8 cellular contexts compared by ENCODE assay signal in the genomic region with DNA sequence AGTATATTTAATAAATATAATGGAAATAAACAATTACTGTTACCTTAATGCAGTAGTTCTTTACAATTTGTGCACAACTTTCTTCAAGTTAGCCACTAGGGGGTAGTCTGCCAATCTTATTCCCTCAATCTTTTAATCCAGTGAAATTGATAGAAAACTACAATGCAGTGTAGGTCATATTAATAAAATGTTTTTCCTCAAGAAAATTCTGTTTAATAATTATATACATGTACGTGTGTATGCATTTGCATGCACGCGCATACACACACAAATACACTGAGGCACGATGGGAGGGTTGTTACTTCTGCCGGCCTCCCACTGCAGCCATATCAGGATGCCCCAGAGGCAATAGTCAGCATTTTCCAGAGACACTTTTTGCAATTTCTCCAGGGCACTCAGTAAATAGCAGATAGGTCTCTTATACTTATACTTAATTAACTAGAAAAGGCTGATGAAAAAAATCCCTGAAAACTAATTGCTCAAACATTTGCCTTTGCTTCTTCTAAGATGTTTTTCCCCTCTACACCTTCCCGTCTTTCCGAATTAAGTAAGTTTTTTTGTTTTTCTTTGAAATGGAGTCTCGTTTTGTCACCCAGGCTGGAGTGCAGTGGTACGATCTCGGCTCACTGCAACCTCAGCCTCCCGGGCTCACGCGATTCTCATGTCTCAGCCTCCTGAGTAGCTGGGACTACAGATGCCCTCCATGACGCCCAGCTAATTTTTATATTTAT. TPM values are rescaled to one million over a fixed set of nuclear protein-coding genes. Genes with fewer than 3 reads are reported as not detected.
DNase-seq lines count a peak whose midpoint lies in the region; ATAC-seq and TF ChIP-seq lines count a peak whose summit lies in the region.

No MANE protein-coding gene starts in this region.

- DNase-seq in cardiac muscle cell (ENCODE audit: low read depth in 1 of 2, low spot score in 1 of 2) (peak in 1 of 2 donors; percentile 41), Right ventricle myocardium inferior (ENCODE audit: missing footprints) (no peak), PC-9 (peak in 1 of 2 experiments; percentile 50), fibroblast of the aortic adventitia (ENCODE audit: low read depth) (peak; percentile 46), upper lobe of left lung (no peak), NCI-H187 (lab: John Stamatoyannopoulos, UW) (no peak)

- intact Hi-C loops in Right ventricle myocardium inferior (cut with DNase I) (loop anchor here (5.0 kb wide), 4 partner anchors 62 to 272 kb away; no protein-coding TSS in a partner anchor), PC-9 (cut with micrococcal nuclease; ENCODE audit: unreplicated experiment) (loop anchor here (5.0 to 10.0 kb wide), 3 partner anchors 120 to 370 kb away; a partner anchor contains a TSS)

- TF ChIP-seq CTCF in cardiac muscle cell (IDR thresholded peaks at IDR 0.05; ENCODE audit: low read depth, low read length) (peak; percentile 57), PC-9 (conservative IDR thresholded peaks at IDR 0.05) (peak; percentile 87), fibroblast of the aortic adventitia (IDR thresholded peaks at IDR 0.05; ENCODE audit: insufficient read depth, low read length) (peak; percentile 57), upper lobe of left lung (IDR thresholded peaks at IDR 0.05) (peak in 4 of 6 experiments; percentile 32 to 43 (median 34))

- H3K4me1 ChIP-seq in cardiac muscle cell (ENCODE audit: low read depth) (no peaks in the 10 kb centered on the region), PC-9 (replicated peaks; ENCODE audit: insufficient read depth) (peaks cover 26% of the 10 kb centered on the region), upper lobe of left lung (peaks cover 17 to 39% (median 27%) of the 10 kb centered on the region in 4 donors)

- H3K79me2 ChIP-seq in PC-9 (ENCODE audit: low read depth), result peaks cover 20% of the 10 kb centered on the region; the same call in 1 of the 2 replicates

- CTCF ChIA-PET in PC-9 (lab: Charles Lee), result no interaction called here

- 83 to 86% methylated on average over 14 of the region's 14 CpGs for WGBS in upper lobe of left lung, 2 donors

- no peak overlapping the region for H3K4me2 ChIP-seq in PC-9

- no TSS peak for BruUV-seq in PC-9 (replicated peaks; lab: Mats Ljungman, UMichigan)

- no peak overlapping the region for H2AFZ ChIP-seq in PC-9

- H3K36me3 ChIP-seq in cardiac muscle cell, result no peaks in the 10 kb centered on the region
- H3K36me3 ChIP-seq in PC-9 (ENCODE audit: low read depth), result no peaks in the 10 kb centered on the region
- H3K36me3 ChIP-seq in upper lobe of left lung, result peaks cover 0 to 3% (median 0%) of the 10 kb centered on the region in 4 donors

- no peak for TF ChIP-seq EP300 in upper lobe of left lung (IDR thresholded peaks at IDR 0.05)

- ATAC-seq in Right ventricle myocardium inferior, result no peak
- no peak for ATAC-seq in upper lobe of left lung (ENCODE audit: low FRiP score in 2 of 2)
- no peak for ATAC-seq in GM21825 (IDR thresholded peaks at IDR 0.05; ENCODE audit: unreplicated experiment)
- ATAC-seq in HG02938 (IDR thresholded peaks at IDR 0.05; ENCODE audit: unreplicated experiment), result no peak

- POLR2A ChIA-PET in PC-9 (lab: Charles Lee; ENCODE audit: unreplicated experiment), result no interaction called here

- TF ChIP-seq POLR2A in upper lobe of left lung (IDR thresholded peaks at IDR 0.05), result no peak

- H3K9me3 ChIP-seq in cardiac muscle cell (ENCODE audit: low read depth) (no peaks in the 10 kb centered on the region), PC-9 (ENCODE audit: insufficient read depth, low read depth) (peaks cover 8% of the 10 kb centered on the region; the same call in 1 of the 2 replicates), upper lobe of left lung (peaks cover 6 to 11% (median 8%) of the 10 kb centered on the region in 4 donors)

- no peaks in the 10 kb centered on the region for H3K9me2 ChIP-seq in PC-9 (ENCODE audit: insufficient read depth)

- H3K4me3 ChIP-seq in cardiac muscle cell (no peak overlapping the region), PC-9 (no peak overlapping the region), fibroblast of the aortic adventitia (ENCODE audit: low read depth, low read length) (no peak overlapping the region), upper lobe of left lung (no peak overlapping the region)

- H3K27ac ChIP-seq in cardiac muscle cell (no peak overlapping the region), PC-9 (no peak overlapping the region), upper lobe of left lung (peak overlapping the region in 2 of 4 donors; percentile 1 to 22)

- no peaks in the 10 kb centered on the region for H4K20me1 ChIP-seq in PC-9 (ENCODE audit: insufficient read depth)

- H3K27me3 ChIP-seq in cardiac muscle cell (no peaks in the 10 kb centered on the region), PC-9 (ENCODE audit: insufficient read depth, low read depth) (no peaks in the 10 kb centered on the region), upper lobe of left lung (no peaks in the 10 kb centered on the region)

- peaks cover 31% of the 10 kb centered on the region for H3F3A ChIP-seq in PC-9 (ENCODE audit: insufficient read depth, low read depth)

RNA-seq across cellular contexts. Expression of a gene that starts 3.1 kb away (rescaled TPM):
- total RNA-seq in cardiac muscle cell (7.2 and 18.0 TPM in 2 replicates), Right ventricle myocardium inferior (15.6 TPM), PC-9 (2021) (17.5 and 25.7 TPM in 2 replicates), fibroblast of the aortic adventitia (ENCODE audit: low replicate concordance) (13.7 and 16.4 TPM in 2 replicates), upper lobe of left lung (10 to 100 TPM; 40.9 to 76.6 (median 50.4) TPM)
- polyA plus RNA-seq in cardiac muscle cell, result 5.3 and 8.6 TPM in 2 replicates

Comparison
In these comparisons a context has a peak if more than half of its experiments do, and no peak if none do; other contexts are left out.
1. CTCF ChIP-seq: peak in every context shown above with its lines; median percentile 87 in PC-9; 57 in cardiac muscle cell; 57 in fibroblast of the aortic adventitia; 34 in upper lobe of left lung.